ENCODE assay signal across 1 cellular context in the genomic region with DNA sequence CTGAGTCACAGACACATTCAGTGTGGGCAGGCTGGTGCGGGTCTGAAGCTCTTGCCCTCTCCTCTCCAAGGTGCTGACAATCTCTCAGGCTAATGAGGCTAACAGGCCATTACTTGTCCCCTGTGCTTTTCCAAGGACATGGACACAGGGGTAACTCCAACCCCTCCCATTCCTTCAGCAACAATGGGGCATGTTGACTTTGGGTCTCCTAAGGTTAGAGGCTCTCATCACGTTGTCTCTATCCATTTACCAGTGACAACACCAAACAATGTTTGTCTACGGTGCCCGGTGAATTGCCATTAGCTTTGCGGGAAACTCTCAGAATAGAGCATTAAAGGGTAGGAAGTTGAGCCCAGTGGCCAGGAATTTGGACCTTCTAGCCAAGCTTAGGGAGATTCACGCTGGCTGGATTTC.
TF ChIP-seq lines count a peak whose summit lies in the region.

No MANE protein-coding gene starts in this region.

TF ChIP-seq in HepG2, 621 proteins besides CTCF, POLR2A, EP300 and RAD21 (continues in another document):
- TF ChIP-seq KMT2A (CRISPR knock-in tag; IDR thresholded peaks at IDR 0.05) (no peak), ZNF547 (CRISPR knock-in tag; IDR thresholded peaks at IDR 0.05) (peak; percentile 64; the same call in 1 of the 2 replicates), MED1 (CRISPR knock-in tag; IDR thresholded peaks at IDR 0.05) (peak; percentile 75), ATM (IDR thresholded peaks at IDR 0.05; ENCODE audit: borderline replicate concordance) (no peak), DNMT3B (CRISPR knock-in tag; conservative IDR thresholded peaks at IDR 0.05) (no peak), ZFP1 (CRISPR knock-in tag; IDR thresholded peaks at IDR 0.05) (no peak), ZNF143 (CRISPR knock-in tag; IDR thresholded peaks at IDR 0.05) (no peak), TBP (CRISPR knock-in tag; IDR thresholded peaks at IDR 0.05) (no peak), SOX6 (IDR thresholded peaks at IDR 0.05) (no peak), SOX6 (CRISPR knock-in tag; IDR thresholded peaks at IDR 0.05) (peak; percentile 91), WIZ (CRISPR knock-in tag; IDR thresholded peaks at IDR 0.05) (no peak), ZNF431 (CRISPR knock-in tag; IDR thresholded peaks at IDR 0.05; ENCODE audit: borderline replicate concordance, low read depth) (no peak), ZNF615 (CRISPR knock-in tag; IDR thresholded peaks at IDR 0.05; ENCODE audit: borderline replicate concordance) (no peak), GFI1 (CRISPR knock-in tag; IDR thresholded peaks at IDR 0.05; ENCODE audit: borderline replicate concordance) (no peak), HDAC2 (CRISPR knock-in tag; IDR thresholded peaks at IDR 0.05) (peak; percentile 53; the same call in 1 of the 2 replicates), ZNF644 (CRISPR knock-in tag; IDR thresholded peaks at IDR 0.05; ENCODE audit: low read depth) (peak; percentile 76), ZBTB42 (CRISPR knock-in tag; IDR thresholded peaks at IDR 0.05) (no peak), ERF (CRISPR knock-in tag; IDR thresholded peaks at IDR 0.05) (no peak), ZBTB20 (CRISPR knock-in tag; IDR thresholded peaks at IDR 0.05; ENCODE audit: borderline replicate concordance, low read depth) (0 out of 2 replicates have a peak, but pooled peaks have one; percentile 25), TCF7 (IDR thresholded peaks at IDR 0.05; ENCODE audit: low read depth) (0 out of 2 replicates have a peak, but pooled peaks have one; percentile 8), TOE1 (CRISPR knock-in tag; IDR thresholded peaks at IDR 0.05) (no peak), CEBPG (CRISPR knock-in tag; IDR thresholded peaks at IDR 0.05) (no peak; the same call in 1 of the 2 replicates), YEATS2 (CRISPR knock-in tag; IDR thresholded peaks at IDR 0.05; ENCODE audit: borderline replicate concordance) (no peak), BCL6 (CRISPR knock-in tag; IDR thresholded peaks at IDR 0.05) (peak; percentile 77), RARA (CRISPR knock-in tag; IDR thresholded peaks at IDR 0.05) (peak; percentile 67), HNRNPK (IDR thresholded peaks at IDR 0.05; ENCODE audit: low read depth, low read length, poor library complexity, severe bottlenecking) (no peak), RXRB (CRISPR knock-in tag; IDR thresholded peaks at IDR 0.05; ENCODE audit: borderline replicate concordance) (peak; percentile 64), NR2F1 (CRISPR knock-in tag; IDR thresholded peaks at IDR 0.05) (peak; percentile 35 to 39; a peak in 2 of 4 replicates), KDM2A (CRISPR knock-in tag; IDR thresholded peaks at IDR 0.05; ENCODE audit: borderline replicate concordance, low read depth) (no peak), ZNF891 (CRISPR knock-in tag; IDR thresholded peaks at IDR 0.05) (no peak)
- TF ChIP-seq, protein P1, sequence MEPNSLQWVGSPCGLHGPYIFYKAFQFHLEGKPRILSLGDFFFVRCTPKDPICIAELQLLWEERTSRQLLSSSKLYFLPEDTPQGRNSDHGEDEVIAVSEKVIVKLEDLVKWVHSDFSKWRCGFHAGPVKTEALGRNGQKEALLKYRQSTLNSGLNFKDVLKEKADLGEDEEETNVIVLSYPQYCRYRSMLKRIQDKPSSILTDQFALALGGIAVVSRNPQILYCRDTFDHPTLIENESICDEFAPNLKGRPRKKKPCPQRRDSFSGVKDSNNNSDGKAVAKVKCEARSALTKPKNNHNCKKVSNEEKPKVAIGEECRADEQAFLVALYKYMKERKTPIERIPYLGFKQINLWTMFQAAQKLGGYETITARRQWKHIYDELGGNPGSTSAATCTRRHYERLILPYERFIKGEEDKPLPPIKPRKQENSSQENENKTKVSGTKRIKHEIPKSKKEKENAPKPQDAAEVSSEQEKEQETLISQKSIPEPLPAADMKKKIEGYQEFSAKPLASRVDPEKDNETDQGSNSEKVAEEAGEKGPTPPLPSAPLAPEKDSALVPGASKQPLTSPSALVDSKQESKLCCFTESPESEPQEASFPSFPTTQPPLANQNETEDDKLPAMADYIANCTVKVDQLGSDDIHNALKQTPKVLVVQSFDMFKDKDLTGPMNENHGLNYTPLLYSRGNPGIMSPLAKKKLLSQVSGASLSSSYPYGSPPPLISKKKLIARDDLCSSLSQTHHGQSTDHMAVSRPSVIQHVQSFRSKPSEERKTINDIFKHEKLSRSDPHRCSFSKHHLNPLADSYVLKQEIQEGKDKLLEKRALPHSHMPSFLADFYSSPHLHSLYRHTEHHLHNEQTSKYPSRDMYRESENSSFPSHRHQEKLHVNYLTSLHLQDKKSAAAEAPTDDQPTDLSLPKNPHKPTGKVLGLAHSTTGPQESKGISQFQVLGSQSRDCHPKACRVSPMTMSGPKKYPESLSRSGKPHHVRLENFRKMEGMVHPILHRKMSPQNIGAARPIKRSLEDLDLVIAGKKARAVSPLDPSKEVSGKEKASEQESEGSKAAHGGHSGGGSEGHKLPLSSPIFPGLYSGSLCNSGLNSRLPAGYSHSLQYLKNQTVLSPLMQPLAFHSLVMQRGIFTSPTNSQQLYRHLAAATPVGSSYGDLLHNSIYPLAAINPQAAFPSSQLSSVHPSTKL (CRISPR knock-in tag; IDR thresholded peaks at IDR 0.05), result peak; percentile 80
- TF ChIP-seq, protein P2, sequence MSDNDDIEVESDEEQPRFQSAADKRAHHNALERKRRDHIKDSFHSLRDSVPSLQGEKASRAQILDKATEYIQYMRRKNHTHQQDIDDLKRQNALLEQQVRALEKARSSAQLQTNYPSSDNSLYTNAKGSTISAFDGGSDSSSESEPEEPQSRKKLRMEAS (IDR thresholded peaks at IDR 0.05), result peak; percentile 13; the same call in 1 of the 2 replicates
- TF ChIP-seq, protein P3, sequence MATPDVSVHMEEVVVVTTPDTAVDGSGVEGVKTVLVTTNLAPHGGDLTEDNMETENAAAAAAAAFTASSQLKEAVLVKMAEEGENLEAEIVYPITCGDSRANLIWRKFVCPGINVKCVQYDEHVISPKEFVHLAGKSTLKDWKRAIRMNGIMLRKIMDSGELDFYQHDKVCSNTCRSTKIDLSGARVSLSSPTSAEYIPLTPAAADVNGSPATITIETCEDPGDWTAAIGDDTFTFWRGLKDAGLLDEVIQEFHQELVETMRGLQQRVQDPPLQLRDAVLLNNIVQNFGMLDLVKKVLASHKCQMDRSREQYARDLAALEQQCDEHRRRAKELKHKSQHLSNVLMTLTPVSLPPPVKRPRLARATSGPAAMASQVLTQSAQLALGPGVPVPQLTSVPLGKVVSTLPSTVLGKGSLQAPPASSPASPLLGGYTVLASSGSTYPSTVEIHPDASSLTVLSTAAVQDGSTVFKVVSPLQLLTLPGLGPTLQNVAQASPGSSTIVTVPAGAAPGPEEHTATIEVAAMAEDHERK (CRISPR knock-in tag; IDR thresholded peaks at IDR 0.05; ENCODE audit: low read depth), result no peak
- TF ChIP-seq, protein P4, sequence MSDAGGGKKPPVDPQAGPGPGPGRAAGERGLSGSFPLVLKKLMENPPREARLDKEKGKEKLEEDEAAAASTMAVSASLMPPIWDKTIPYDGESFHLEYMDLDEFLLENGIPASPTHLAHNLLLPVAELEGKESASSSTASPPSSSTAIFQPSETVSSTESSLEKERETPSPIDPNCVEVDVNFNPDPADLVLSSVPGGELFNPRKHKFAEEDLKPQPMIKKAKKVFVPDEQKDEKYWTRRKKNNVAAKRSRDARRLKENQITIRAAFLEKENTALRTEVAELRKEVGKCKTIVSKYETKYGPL (CRISPR knock-in tag; IDR thresholded peaks at IDR 0.05), result no peak
- TF ChIP-seq, protein P5, sequence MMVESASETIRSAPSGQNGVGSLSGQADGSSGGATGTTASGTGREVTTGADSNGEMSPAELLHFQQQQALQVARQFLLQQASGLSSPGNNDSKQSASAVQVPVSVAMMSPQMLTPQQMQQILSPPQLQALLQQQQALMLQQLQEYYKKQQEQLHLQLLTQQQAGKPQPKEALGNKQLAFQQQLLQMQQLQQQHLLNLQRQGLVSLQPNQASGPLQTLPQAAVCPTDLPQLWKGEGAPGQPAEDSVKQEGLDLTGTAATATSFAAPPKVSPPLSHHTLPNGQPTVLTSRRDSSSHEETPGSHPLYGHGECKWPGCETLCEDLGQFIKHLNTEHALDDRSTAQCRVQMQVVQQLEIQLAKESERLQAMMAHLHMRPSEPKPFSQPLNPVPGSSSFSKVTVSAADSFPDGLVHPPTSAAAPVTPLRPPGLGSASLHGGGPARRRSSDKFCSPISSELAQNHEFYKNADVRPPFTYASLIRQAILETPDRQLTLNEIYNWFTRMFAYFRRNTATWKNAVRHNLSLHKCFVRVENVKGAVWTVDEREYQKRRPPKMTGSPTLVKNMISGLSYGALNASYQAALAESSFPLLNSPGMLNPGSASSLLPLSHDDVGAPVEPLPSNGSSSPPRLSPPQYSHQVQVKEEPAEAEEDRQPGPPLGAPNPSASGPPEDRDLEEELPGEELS (CRISPR knock-in tag; IDR thresholded peaks at IDR 0.05), result peak; percentile 59; the same call in 1 of the 2 replicates
- TF ChIP-seq, protein P6, sequence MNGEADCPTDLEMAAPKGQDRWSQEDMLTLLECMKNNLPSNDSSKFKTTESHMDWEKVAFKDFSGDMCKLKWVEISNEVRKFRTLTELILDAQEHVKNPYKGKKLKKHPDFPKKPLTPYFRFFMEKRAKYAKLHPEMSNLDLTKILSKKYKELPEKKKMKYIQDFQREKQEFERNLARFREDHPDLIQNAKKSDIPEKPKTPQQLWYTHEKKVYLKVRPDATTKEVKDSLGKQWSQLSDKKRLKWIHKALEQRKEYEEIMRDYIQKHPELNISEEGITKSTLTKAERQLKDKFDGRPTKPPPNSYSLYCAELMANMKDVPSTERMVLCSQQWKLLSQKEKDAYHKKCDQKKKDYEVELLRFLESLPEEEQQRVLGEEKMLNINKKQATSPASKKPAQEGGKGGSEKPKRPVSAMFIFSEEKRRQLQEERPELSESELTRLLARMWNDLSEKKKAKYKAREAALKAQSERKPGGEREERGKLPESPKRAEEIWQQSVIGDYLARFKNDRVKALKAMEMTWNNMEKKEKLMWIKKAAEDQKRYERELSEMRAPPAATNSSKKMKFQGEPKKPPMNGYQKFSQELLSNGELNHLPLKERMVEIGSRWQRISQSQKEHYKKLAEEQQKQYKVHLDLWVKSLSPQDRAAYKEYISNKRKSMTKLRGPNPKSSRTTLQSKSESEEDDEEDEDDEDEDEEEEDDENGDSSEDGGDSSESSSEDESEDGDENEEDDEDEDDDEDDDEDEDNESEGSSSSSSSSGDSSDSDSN (CRISPR knock-in tag; IDR thresholded peaks at IDR 0.05), result no peak
- TF ChIP-seq, protein P7, sequence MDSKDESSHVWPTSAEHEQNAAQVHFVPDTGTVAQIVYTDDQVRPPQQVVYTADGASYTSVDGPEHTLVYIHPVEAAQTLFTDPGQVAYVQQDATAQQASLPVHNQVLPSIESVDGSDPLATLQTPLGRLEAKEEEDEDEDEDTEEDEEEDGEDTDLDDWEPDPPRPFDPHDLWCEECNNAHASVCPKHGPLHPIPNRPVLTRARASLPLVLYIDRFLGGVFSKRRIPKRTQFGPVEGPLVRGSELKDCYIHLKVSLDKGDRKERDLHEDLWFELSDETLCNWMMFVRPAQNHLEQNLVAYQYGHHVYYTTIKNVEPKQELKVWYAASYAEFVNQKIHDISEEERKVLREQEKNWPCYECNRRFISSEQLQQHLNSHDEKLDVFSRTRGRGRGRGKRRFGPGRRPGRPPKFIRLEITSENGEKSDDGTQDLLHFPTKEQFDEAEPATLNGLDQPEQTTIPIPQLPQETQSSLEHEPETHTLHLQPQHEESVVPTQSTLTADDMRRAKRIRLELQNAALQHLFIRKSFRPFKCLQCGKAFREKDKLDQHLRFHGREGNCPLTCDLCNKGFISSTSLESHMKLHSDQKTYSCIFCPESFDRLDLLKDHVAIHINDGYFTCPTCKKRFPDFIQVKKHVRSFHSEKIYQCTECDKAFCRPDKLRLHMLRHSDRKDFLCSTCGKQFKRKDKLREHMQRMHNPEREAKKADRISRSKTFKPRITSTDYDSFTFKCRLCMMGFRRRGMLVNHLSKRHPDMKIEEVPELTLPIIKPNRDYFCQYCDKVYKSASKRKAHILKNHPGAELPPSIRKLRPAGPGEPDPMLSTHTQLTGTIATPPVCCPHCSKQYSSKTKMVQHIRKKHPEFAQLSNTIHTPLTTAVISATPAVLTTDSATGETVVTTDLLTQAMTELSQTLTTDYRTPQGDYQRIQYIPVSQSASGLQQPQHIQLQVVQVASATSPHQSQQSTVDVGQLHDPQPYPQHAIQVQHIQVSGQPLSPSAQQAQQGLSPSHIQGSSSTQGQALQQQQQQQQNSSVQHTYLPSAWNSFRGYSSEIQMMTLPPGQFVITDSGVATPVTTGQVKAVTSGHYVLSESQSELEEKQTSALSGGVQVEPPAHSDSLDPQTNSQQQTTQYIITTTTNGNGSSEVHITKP (CRISPR knock-in tag; IDR thresholded peaks at IDR 0.05; ENCODE audit: low read depth), result 0 out of 2 replicates have a peak, but pooled peaks have one; percentile 45
- TF ChIP-seq, protein P8, sequence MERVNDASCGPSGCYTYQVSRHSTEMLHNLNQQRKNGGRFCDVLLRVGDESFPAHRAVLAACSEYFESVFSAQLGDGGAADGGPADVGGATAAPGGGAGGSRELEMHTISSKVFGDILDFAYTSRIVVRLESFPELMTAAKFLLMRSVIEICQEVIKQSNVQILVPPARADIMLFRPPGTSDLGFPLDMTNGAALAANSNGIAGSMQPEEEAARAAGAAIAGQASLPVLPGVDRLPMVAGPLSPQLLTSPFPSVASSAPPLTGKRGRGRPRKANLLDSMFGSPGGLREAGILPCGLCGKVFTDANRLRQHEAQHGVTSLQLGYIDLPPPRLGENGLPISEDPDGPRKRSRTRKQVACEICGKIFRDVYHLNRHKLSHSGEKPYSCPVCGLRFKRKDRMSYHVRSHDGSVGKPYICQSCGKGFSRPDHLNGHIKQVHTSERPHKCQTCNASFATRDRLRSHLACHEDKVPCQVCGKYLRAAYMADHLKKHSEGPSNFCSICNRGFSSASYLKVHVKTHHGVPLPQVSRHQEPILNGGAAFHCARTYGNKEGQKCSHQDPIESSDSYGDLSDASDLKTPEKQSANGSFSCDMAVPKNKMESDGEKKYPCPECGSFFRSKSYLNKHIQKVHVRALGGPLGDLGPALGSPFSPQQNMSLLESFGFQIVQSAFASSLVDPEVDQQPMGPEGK (CRISPR knock-in tag; IDR thresholded peaks at IDR 0.05), result peak; percentile 55
- TF ChIP-seq, protein P9, sequence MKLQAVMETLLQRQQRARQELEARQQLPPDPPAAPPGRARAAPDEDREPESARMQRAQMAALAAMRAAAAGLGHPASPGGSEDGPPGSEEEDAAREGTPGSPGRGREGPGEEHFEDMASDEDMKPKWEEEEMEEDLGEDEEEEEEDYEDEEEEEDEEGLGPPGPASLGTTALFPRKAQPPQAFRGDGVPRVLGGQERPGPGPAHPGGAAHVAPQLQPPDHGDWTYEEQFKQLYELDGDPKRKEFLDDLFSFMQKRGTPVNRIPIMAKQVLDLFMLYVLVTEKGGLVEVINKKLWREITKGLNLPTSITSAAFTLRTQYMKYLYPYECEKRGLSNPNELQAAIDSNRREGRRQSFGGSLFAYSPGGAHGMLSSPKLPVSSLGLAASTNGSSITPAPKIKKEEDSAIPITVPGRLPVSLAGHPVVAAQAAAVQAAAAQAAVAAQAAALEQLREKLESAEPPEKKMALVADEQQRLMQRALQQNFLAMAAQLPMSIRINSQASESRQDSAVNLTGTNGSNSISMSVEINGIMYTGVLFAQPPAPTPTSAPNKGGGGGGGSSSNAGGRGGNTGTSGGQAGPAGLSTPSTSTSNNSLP (IDR thresholded peaks at IDR 0.05; ENCODE audit: low read depth, low read length), result no peak
- TF ChIP-seq, protein P10, sequence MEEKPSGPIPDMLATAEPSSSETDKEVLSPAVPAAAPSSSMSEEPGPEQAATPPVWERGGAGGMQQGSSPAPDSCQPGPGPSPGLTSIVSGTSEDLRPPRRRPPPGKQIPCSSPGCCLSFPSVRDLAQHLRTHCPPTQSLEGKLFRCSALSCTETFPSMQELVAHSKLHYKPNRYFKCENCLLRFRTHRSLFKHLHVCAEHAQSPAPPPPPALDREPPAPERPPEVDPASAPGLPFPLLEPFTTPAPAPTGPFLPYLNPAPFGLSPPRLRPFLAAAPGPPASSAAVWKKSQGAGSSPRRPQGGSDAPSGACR (CRISPR knock-in tag; IDR thresholded peaks at IDR 0.05), result no peak
